1 cellular context compared by ENCODE assay signal in the genomic region with DNA sequence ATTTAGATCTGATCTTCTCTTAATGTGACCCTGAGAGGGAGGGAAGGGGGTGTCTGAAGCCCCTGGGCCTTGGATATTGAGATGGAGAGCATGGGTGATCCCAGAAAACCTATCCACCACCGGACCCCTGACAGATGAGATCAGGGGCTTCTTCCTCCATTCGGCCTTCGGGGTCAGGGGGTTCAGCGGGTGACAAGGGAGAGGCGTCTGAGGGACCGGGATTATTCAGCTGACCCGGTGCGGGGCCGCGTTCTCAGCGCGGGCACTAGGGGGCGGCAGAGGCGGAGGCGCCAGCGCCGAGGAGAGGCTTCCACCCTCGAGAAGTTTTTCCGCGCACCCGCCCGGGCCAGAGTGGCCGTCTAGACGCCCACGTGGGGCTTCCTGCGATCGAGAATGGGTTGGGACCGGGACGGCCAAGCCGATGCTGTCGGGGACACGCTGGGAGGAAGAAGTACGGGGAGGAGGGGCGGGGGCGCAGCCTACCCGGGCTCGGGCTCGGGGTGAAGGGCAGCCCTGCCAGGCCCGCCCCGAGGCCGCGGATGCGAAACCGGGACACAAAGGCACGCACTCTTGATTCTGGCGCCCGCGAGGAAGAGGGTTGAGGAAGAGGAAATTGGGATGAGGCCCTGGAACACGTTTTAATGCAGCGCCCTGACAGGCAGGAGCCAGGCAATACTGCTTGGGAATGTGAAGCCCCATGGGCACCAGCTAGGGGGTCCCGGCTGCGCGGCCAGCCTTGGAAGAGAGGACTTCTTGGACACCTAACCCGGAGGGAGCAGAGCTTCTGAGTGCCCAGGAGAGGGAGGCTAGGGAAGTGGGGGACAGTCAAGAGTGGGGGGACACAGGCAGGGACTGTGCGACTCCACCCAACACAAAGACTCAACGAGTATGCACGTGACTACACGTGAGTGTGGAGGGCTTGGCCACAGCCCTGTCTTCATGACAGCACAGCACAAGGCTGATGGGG.
A peak's percentile ranks its signal among the peaks of the same experiment; 100 is the strongest.
TF ChIP-seq lines count a peak whose summit lies in the region.

No MANE protein-coding gene starts in this region.

TF ChIP-seq in K562, 482 proteins besides CTCF, POLR2A, EP300 and RAD21 (continued from another document and continues in another):
- TF ChIP-seq HDAC6 (IDR thresholded peaks at IDR 0.05; ENCODE audit: low read depth, low read length) (no peak), ZNF232 (CRISPR knock-in tag; IDR thresholded peaks at IDR 0.05) (0 out of 2 replicates have a peak, but pooled peaks have one; percentile 42), GTF2F1 (IDR thresholded peaks at IDR 0.05; ENCODE audit: low read depth, low read length) (no peak), GTF2E2 (tag; IDR thresholded peaks at IDR 0.05) (no peak), KLF16 (IDR thresholded peaks at IDR 0.05) (peak; percentile 55; the same call in 1 of the 2 replicates), SMAD4 (CRISPR knock-in tag; conservative IDR thresholded peaks at IDR 0.05) (peak; percentile 95), FOXK1 (CRISPR knock-in tag; IDR thresholded peaks at IDR 0.05; ENCODE audit: borderline replicate concordance) (0 out of 2 replicates have a peak, but pooled peaks have one; percentile 22), PCBP1 (IDR thresholded peaks at IDR 0.05; ENCODE audit: low read depth, low read length, poor library complexity, severe bottlenecking) (peak; percentile 71), HCFC1 (IDR thresholded peaks at IDR 0.05; ENCODE audit: low read depth, low read length) (peak; percentile 20; the same call in 1 of the 2 replicates), FIP1L1 (IDR thresholded peaks at IDR 0.05; ENCODE audit: low read depth, low read length, poor library complexity, severe bottlenecking) (peak; percentile 56), KLF10 (CRISPR knock-in tag; IDR thresholded peaks at IDR 0.05) (no peak), IRF2 (CRISPR knock-in tag; IDR thresholded peaks at IDR 0.05) (no peak), ZNF717 (CRISPR knock-in tag; IDR thresholded peaks at IDR 0.05) (no peak), PTRF (tag; IDR thresholded peaks at IDR 0.05) (no peak), PYGO2 (tag; IDR thresholded peaks at IDR 0.05) (no peak), HDAC8 (tag; IDR thresholded peaks at IDR 0.05) (no peak), HDAC2 (IDR thresholded peaks at IDR 0.05) (0 out of 2 replicates have a peak, but pooled peaks have one; percentile 31), NFRKB (IDR thresholded peaks at IDR 0.05; ENCODE audit: low read depth) (no peak), BACH1 (tag; IDR thresholded peaks at IDR 0.05) (no peak), EGR1 (conservative IDR thresholded peaks at IDR 0.05) (peak; percentile 83), NBN (IDR thresholded peaks at IDR 0.05; ENCODE audit: low read depth) (0 out of 2 replicates have a peak, but pooled peaks have one; percentile 27), MYNN (IDR thresholded peaks at IDR 0.05) (no peak), MYNN (CRISPR knock-in tag; IDR thresholded peaks at IDR 0.05) (no peak), ZNF124 (CRISPR knock-in tag; IDR thresholded peaks at IDR 0.05) (no peak), NELFE (IDR thresholded peaks at IDR 0.05; ENCODE audit: insufficient read depth, insufficient read length) (no peak)
- TF ChIP-seq, protein P1, sequence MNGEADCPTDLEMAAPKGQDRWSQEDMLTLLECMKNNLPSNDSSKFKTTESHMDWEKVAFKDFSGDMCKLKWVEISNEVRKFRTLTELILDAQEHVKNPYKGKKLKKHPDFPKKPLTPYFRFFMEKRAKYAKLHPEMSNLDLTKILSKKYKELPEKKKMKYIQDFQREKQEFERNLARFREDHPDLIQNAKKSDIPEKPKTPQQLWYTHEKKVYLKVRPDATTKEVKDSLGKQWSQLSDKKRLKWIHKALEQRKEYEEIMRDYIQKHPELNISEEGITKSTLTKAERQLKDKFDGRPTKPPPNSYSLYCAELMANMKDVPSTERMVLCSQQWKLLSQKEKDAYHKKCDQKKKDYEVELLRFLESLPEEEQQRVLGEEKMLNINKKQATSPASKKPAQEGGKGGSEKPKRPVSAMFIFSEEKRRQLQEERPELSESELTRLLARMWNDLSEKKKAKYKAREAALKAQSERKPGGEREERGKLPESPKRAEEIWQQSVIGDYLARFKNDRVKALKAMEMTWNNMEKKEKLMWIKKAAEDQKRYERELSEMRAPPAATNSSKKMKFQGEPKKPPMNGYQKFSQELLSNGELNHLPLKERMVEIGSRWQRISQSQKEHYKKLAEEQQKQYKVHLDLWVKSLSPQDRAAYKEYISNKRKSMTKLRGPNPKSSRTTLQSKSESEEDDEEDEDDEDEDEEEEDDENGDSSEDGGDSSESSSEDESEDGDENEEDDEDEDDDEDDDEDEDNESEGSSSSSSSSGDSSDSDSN (IDR thresholded peaks at IDR 0.05; ENCODE audit: borderline replicate concordance in 1 of 2, low read depth in 2 of 2, low read length in 2 of 2): 0 out of 4 replicates have a peak, but pooled peaks of 1 of the 2 experiments have one; percentile 57
- TF ChIP-seq, protein P2, sequence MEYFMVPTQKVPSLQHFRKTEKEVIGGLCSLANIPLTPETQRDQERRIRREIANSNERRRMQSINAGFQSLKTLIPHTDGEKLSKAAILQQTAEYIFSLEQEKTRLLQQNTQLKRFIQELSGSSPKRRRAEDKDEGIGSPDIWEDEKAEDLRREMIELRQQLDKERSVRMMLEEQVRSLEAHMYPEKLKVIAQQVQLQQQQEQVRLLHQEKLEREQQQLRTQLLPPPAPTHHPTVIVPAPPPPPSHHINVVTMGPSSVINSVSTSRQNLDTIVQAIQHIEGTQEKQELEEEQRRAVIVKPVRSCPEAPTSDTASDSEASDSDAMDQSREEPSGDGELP (CRISPR knock-in tag; IDR thresholded peaks at IDR 0.05; ENCODE audit: borderline replicate concordance): peak; percentile 87
- TF ChIP-seq, protein P3, sequence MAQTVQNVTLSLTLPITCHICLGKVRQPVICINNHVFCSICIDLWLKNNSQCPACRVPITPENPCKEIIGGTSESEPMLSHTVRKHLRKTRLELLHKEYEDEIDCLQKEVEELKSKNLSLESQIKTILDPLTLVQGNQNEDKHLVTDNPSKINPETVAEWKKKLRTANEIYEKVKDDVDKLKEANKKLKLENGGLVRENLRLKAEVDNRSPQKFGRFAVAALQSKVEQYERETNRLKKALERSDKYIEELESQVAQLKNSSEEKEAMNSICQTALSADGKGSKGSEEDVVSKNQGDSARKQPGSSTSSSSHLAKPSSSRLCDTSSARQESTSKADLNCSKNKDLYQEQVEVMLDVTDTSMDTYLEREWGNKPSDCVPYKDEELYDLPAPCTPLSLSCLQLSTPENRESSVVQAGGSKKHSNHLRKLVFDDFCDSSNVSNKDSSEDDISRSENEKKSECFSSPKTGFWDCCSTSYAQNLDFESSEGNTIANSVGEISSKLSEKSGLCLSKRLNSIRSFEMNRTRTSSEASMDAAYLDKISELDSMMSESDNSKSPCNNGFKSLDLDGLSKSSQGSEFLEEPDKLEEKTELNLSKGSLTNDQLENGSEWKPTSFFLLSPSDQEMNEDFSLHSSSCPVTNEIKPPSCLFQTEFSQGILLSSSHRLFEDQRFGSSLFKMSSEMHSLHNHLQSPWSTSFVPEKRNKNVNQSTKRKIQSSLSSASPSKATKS (CRISPR knock-in tag; IDR thresholded peaks at IDR 0.05): no peak
- TF ChIP-seq, protein P4, sequence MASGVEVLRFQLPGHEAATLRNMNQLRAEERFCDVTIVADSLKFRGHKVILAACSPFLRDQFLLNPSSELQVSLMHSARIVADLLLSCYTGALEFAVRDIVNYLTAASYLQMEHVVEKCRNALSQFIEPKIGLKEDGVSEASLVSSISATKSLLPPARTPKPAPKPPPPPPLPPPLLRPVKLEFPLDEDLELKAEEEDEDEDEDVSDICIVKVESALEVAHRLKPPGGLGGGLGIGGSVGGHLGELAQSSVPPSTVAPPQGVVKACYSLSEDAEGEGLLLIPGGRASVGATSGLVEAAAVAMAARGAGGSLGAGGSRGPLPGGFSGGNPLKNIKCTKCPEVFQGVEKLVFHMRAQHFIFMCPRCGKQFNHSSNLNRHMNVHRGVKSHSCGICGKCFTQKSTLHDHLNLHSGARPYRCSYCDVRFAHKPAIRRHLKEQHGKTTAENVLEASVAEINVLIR (CRISPR knock-in tag; IDR thresholded peaks at IDR 0.05): no peak
- TF ChIP-seq, protein P5, sequence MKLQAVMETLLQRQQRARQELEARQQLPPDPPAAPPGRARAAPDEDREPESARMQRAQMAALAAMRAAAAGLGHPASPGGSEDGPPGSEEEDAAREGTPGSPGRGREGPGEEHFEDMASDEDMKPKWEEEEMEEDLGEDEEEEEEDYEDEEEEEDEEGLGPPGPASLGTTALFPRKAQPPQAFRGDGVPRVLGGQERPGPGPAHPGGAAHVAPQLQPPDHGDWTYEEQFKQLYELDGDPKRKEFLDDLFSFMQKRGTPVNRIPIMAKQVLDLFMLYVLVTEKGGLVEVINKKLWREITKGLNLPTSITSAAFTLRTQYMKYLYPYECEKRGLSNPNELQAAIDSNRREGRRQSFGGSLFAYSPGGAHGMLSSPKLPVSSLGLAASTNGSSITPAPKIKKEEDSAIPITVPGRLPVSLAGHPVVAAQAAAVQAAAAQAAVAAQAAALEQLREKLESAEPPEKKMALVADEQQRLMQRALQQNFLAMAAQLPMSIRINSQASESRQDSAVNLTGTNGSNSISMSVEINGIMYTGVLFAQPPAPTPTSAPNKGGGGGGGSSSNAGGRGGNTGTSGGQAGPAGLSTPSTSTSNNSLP (IDR thresholded peaks at IDR 0.05; ENCODE audit: borderline replicate concordance, low read depth, low read length): no peak
- TF ChIP-seq, protein P6, sequence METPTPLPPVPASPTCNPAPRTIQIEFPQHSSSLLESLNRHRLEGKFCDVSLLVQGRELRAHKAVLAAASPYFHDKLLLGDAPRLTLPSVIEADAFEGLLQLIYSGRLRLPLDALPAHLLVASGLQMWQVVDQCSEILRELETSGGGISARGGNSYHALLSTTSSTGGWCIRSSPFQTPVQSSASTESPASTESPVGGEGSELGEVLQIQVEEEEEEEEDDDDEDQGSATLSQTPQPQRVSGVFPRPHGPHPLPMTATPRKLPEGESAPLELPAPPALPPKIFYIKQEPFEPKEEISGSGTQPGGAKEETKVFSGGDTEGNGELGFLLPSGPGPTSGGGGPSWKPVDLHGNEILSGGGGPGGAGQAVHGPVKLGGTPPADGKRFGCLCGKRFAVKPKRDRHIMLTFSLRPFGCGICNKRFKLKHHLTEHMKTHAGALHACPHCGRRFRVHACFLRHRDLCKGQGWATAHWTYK (CRISPR knock-in tag; IDR thresholded peaks at IDR 0.05): peak; percentile 53; the same call in 1 of the 2 replicates
- TF ChIP-seq, protein P7, sequence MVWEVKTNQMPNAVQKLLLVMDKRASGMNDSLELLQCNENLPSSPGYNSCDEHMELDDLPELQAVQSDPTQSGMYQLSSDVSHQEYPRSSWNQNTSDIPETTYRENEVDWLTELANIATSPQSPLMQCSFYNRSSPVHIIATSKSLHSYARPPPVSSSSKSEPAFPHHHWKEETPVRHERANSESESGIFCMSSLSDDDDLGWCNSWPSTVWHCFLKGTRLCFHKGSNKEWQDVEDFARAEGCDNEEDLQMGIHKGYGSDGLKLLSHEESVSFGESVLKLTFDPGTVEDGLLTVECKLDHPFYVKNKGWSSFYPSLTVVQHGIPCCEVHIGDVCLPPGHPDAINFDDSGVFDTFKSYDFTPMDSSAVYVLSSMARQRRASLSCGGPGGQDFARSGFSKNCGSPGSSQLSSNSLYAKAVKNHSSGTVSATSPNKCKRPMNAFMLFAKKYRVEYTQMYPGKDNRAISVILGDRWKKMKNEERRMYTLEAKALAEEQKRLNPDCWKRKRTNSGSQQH (CRISPR knock-in tag; IDR thresholded peaks at IDR 0.05): peak; percentile 60; the same call in 1 of the 2 replicates
- TF ChIP-seq, protein P8, sequence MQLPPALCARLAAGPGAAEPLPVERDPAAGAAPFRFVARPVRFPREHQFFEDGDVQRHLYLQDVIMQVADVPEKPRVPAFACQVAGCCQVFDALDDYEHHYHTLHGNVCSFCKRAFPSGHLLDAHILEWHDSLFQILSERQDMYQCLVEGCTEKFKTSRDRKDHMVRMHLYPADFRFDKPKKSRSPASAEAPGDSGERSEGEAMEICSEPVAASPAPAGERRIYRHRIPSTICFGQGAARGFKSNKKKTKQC (CRISPR knock-in tag; IDR thresholded peaks at IDR 0.05): 0 out of 2 replicates have a peak, but pooled peaks have one; percentile 37
- TF ChIP-seq, protein P9, sequence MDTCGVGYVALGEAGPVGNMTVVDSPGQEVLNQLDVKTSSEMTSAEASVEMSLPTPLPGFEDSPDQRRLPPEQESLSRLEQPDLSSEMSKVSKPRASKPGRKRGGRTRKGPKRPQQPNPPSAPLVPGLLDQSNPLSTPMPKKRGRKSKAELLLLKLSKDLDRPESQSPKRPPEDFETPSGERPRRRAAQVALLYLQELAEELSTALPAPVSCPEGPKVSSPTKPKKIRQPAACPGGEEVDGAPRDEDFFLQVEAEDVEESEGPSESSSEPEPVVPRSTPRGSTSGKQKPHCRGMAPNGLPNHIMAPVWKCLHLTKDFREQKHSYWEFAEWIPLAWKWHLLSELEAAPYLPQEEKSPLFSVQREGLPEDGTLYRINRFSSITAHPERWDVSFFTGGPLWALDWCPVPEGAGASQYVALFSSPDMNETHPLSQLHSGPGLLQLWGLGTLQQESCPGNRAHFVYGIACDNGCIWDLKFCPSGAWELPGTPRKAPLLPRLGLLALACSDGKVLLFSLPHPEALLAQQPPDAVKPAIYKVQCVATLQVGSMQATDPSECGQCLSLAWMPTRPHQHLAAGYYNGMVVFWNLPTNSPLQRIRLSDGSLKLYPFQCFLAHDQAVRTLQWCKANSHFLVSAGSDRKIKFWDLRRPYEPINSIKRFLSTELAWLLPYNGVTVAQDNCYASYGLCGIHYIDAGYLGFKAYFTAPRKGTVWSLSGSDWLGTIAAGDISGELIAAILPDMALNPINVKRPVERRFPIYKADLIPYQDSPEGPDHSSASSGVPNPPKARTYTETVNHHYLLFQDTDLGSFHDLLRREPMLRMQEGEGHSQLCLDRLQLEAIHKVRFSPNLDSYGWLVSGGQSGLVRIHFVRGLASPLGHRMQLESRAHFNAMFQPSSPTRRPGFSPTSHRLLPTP (IDR thresholded peaks at IDR 0.05; ENCODE audit: borderline replicate concordance, extremely low read depth, insufficient read length): no peak
